ENCODE assay signal across 28 cellular contexts in genomic region chr7:48660482-48660881, GRCh38.
"Had no signal": no experiment of that assay in that cellular context is flagged by ENCODE, and none has a peak within 500 bp of the region (broad histone marks: within the 10 kb centered on the region; RNA-seq: fewer than 3 reads in every experiment).

No MANE protein-coding gene starts in this region.

- H3K27ac Mint-ChIP-seq: activated CD4-positive, alpha-beta memory T cell treated with anti-CD3 and anti-CD28 coated beads for 36 hours; activated CD4-positive, alpha-beta T cell treated with anti-CD3 and anti-CD28 coated beads for 36 hours; activated CD4-positive, alpha-beta T cell treated with anti-CD3 and anti-CD28 coated beads, Interleukin-2, amount 10 ng/mL, durations not matched to agents 24 days and 14 days; activated CD8-positive, alpha-beta memory T cell treated with anti-CD3 and anti-CD28 coated beads, Interleukin-2, amount 10 ng/mL, durations not matched to agents 7 days and 5 days; activated CD8-positive, alpha-beta T cell treated with anti-CD3 and anti-CD28 coated beads, Interleukin-2, amount 10 ng/mL, durations not matched to agents 7 days and 5 days; activated naive CD4-positive, alpha-beta T cell treated with anti-CD3 and anti-CD28 coated beads, Interleukin-2, amount 10 ng/mL, durations not matched to agents 7 days and 5 days; activated naive CD4-positive, alpha-beta T cell treated with anti-CD3 and anti-CD28 coated beads, Interleukin-2, amount 50 U/mL, for 72 hours; activated naive CD8-positive, alpha-beta T cell treated with anti-CD3 and anti-CD28 coated beads, Interleukin-2, amount 10 ng/mL, durations not matched to agents 7 days and 5 days; dendritic cell treated with granulocyte-macrophage colony-stimulating factor and Interleukin-4, amounts not matched to agents 40 ng/mL and 50 ng/mL, for 4 days; endodermal cell had no signal

- H3K4me1 ChIP-seq: ascending aorta, esophagus muscularis mucosa, foreskin keratinocyte had no signal

- H3K9me3 Mint-ChIP-seq: activated CD4-positive, alpha-beta T cell treated with anti-CD3 and anti-CD28 coated beads, Interleukin-2, amount 10 ng/mL, durations not matched to agents 24 days and 14 days; activated naive CD8-positive, alpha-beta T cell treated with anti-CD3 and anti-CD28 coated beads, Interleukin-2, amount 10 ng/mL, durations not matched to agents 7 days and 5 days; dendritic cell treated with granulocyte-macrophage colony-stimulating factor and Interleukin-4, amounts not matched to agents 40 ng/mL and 50 ng/mL, for 4 days; endodermal cell had no signal

- H3K4me3 Mint-ChIP-seq: activated CD4-positive, alpha-beta memory T cell treated with anti-CD3 and anti-CD28 coated beads for 36 hours; activated CD4-positive, alpha-beta T cell treated with anti-CD3 and anti-CD28 coated beads for 36 hours; activated CD4-positive, alpha-beta T cell treated with anti-CD3 and anti-CD28 coated beads, Interleukin-2, amount 10 ng/mL, durations not matched to agents 24 days and 14 days; activated CD8-positive, alpha-beta memory T cell treated with anti-CD3 and anti-CD28 coated beads, Interleukin-2, amount 10 ng/mL, durations not matched to agents 7 days and 5 days; activated CD8-positive, alpha-beta T cell treated with anti-CD3 and anti-CD28 coated beads, Interleukin-2, amount 10 ng/mL, durations not matched to agents 7 days and 5 days; activated naive CD4-positive, alpha-beta T cell treated with anti-CD3 and anti-CD28 coated beads, Interleukin-2, amount 10 ng/mL, durations not matched to agents 7 days and 5 days; activated naive CD8-positive, alpha-beta T cell treated with anti-CD3 and anti-CD28 coated beads, Interleukin-2, amount 10 ng/mL, durations not matched to agents 7 days and 5 days; central memory CD8-positive, alpha-beta T cell; dendritic cell treated with granulocyte-macrophage colony-stimulating factor and Interleukin-4, amounts not matched to agents 40 ng/mL and 50 ng/mL, for 4 days; endodermal cell had no signal

- H3K36me3 Mint-ChIP-seq: activated CD4-positive, alpha-beta memory T cell treated with anti-CD3 and anti-CD28 coated beads for 36 hours; activated CD8-positive, alpha-beta memory T cell treated with anti-CD3 and anti-CD28 coated beads, Interleukin-2, amount 10 ng/mL, durations not matched to agents 7 days and 5 days; activated naive CD4-positive, alpha-beta T cell treated with anti-CD3 and anti-CD28 coated beads, Interleukin-2, amount 10 ng/mL, durations not matched to agents 7 days and 5 days; activated naive CD4-positive, alpha-beta T cell treated with anti-CD3 and anti-CD28 coated beads, Interleukin-2, amount 50 U/mL, for 72 hours; activated naive CD8-positive, alpha-beta T cell treated with anti-CD3 and anti-CD28 coated beads, Interleukin-2, amount 10 ng/mL, durations not matched to agents 7 days and 5 days had no signal

- H3K27ac ChIP-seq: ascending aorta, brain microvascular endothelial cell, coronary artery, dorsolateral prefrontal cortex, esophagus muscularis mucosa, foreskin keratinocyte had no signal

- H3K27me3 Mint-ChIP-seq: activated CD4-positive, alpha-beta memory T cell treated with anti-CD3 and anti-CD28 coated beads for 36 hours; activated CD4-positive, alpha-beta T cell treated with anti-CD3 and anti-CD28 coated beads for 36 hours; activated CD4-positive, alpha-beta T cell treated with anti-CD3 and anti-CD28 coated beads, Interleukin-2, amount 10 ng/mL, durations not matched to agents 24 days and 14 days; activated CD8-positive, alpha-beta memory T cell treated with anti-CD3 and anti-CD28 coated beads, Interleukin-2, amount 10 ng/mL, durations not matched to agents 7 days and 5 days; activated naive CD4-positive, alpha-beta T cell treated with anti-CD3 and anti-CD28 coated beads, Interleukin-2, amount 10 ng/mL, durations not matched to agents 7 days and 5 days; activated naive CD8-positive, alpha-beta T cell treated with anti-CD3 and anti-CD28 coated beads, Interleukin-2, amount 10 ng/mL, durations not matched to agents 7 days and 5 days; central memory CD8-positive, alpha-beta T cell had no signal

- ATAC-seq: activated CD4-positive, alpha-beta T cell treated with anti-CD3 and anti-CD28 coated beads for 36 hours; activated CD8-positive, alpha-beta memory T cell treated with anti-CD3 and anti-CD28 coated beads, Interleukin-2, amount 10 ng/mL, durations not matched to agents 7 days and 5 days; activated CD8-positive, alpha-beta T cell treated with anti-CD3 and anti-CD28 coated beads, Interleukin-2, amount 10 ng/mL, durations not matched to agents 7 days and 5 days; activated naive CD4-positive, alpha-beta T cell treated with anti-CD3 and anti-CD28 coated beads, Interleukin-2, amount 50 U/mL, for 72 hours; foreskin keratinocyte had no signal

- DNase-seq: activated CD4-positive, alpha-beta memory T cell treated with anti-CD3 and anti-CD28 coated beads for 36 hours; activated CD4-positive, alpha-beta T cell treated with anti-CD3 and anti-CD28 coated beads for 36 hours; activated CD4-positive, alpha-beta T cell treated with anti-CD3 and anti-CD28 coated beads, Interleukin-2, amount 10 ng/mL, durations not matched to agents 24 days and 14 days; activated CD4-positive, CD25-positive, alpha-beta regulatory T cell; activated CD4-positive, CD25-positive, alpha-beta regulatory T cell treated with anti-CD3 and anti-CD28 coated beads, Interleukin-2, amount 50 U/mL, for 72 hours; activated CD8-positive, alpha-beta memory T cell treated with anti-CD3 and anti-CD28 coated beads, Interleukin-2, amount 10 ng/mL, durations not matched to agents 7 days and 5 days; activated CD8-positive, alpha-beta memory T cell treated with anti-CD3 and anti-CD28 coated beads, Interleukin-2, amount 50 U/mL, for 4 hours; activated CD8-positive, alpha-beta T cell treated with anti-CD3 and anti-CD28 coated beads, Interleukin-2, amount 10 ng/mL, durations not matched to agents 7 days and 5 days; activated gamma-delta T cell; activated naive CD4-positive, alpha-beta T cell; activated naive CD4-positive, alpha-beta T cell treated with anti-CD3 and anti-CD28 coated beads, Interleukin-2, amount 10 ng/mL, durations not matched to agents 7 days and 5 days; activated naive CD8-positive, alpha-beta T cell treated with anti-CD3 and anti-CD28 coated beads, Interleukin-2, amount 10 ng/mL, durations not matched to agents 7 days and 5 days; activated T-cell treated with anti-CD3 and anti-CD28 coated beads, Interleukin-2, amount 50 U/mL, for 1 hour; activated T-cell treated with anti-CD3 and anti-CD28 coated beads, Interleukin-2, amount 50 U/mL, for 48 hours; brain microvascular endothelial cell; dorsolateral prefrontal cortex; effector memory CD4-positive, alpha-beta T cell; endodermal cell; erythroblast; head of caudate nucleus; T-helper 2 cell had no signal

- H3K9me3 ChIP-seq: ascending aorta had no signal

- H3K27me3 ChIP-seq: ascending aorta, brain microvascular endothelial cell, esophagus muscularis mucosa had no signal

- H3K36me3 ChIP-seq: ascending aorta, brain microvascular endothelial cell, esophagus muscularis mucosa had no signal

- H3K4me1 Mint-ChIP-seq: activated CD4-positive, alpha-beta T cell treated with anti-CD3 and anti-CD28 coated beads for 36 hours; activated CD4-positive, alpha-beta T cell treated with anti-CD3 and anti-CD28 coated beads, Interleukin-2, amount 10 ng/mL, durations not matched to agents 24 days and 14 days; activated CD8-positive, alpha-beta memory T cell treated with anti-CD3 and anti-CD28 coated beads, Interleukin-2, amount 10 ng/mL, durations not matched to agents 7 days and 5 days; activated naive CD4-positive, alpha-beta T cell treated with anti-CD3 and anti-CD28 coated beads, Interleukin-2, amount 10 ng/mL, durations not matched to agents 7 days and 5 days; activated naive CD8-positive, alpha-beta T cell treated with anti-CD3 and anti-CD28 coated beads, Interleukin-2, amount 10 ng/mL, durations not matched to agents 7 days and 5 days; central memory CD8-positive, alpha-beta T cell had no signal

- H3K4me3 ChIP-seq: ascending aorta, coronary artery, dorsolateral prefrontal cortex, esophagus muscularis mucosa had no signal
